10 cellular contexts compared by ENCODE assay signal in genomic region chr10:116627386-116627933, GRCh38. TPM values are rescaled to one million over a fixed set of nuclear protein-coding genes. Genes with fewer than 3 reads are reported as not detected.
DNase-seq lines count a peak whose midpoint lies in the region; ATAC-seq and TF ChIP-seq lines count a peak whose summit lies in the region.
"Had no signal": no experiment of that assay in that cellular context is flagged by ENCODE, and none has a peak within 500 bp of the region (broad histone marks: within the 10 kb centered on the region; RNA-seq: fewer than 3 reads in every experiment).

No MANE protein-coding gene starts in this region.

- no peak overlapping the region for H2BK15ac ChIP-seq in H9 (ENCODE audit: low read depth, low read length)

- intact Hi-C loops in CD14-positive monocyte (cut with micrococcal nuclease) = no loop called here

- H3K27me3 ChIP-seq in H9 (ENCODE audit: insufficient read depth, low read length) = no peaks in the 10 kb centered on the region
- peaks cover 15% of the 10 kb centered on the region for H3K27me3 ChIP-seq in iPS-20b (ENCODE audit: insufficient read depth, low read length)

- H3K23me2 ChIP-seq in H9 (ENCODE audit: insufficient read length, low read depth, low read length, poor library complexity, severe bottlenecking) = no peaks in the 10 kb centered on the region

- peak; percentile 15 for ATAC-seq in stimulated activated naive CD8-positive, alpha-beta T cell treated with anti-CD3 and anti-CD28 coated beads, Interleukin-15, Interleukin-2, amounts not matched to agents 100 U/mL and 50 U/mL, for 24 hours
- ATAC-seq in GM19467 (IDR thresholded peaks at IDR 0.05; ENCODE audit: unreplicated experiment) (no peak), GM18909 (IDR thresholded peaks at IDR 0.05; ENCODE audit: poor library complexity, unreplicated experiment) (no peak), HG02623 (IDR thresholded peaks at IDR 0.05; ENCODE audit: unreplicated experiment) (no peak)

- no CpG with 5 or more reads among the region's 49 CpGs for WGBS in H9 (ENCODE audit: extremely low coverage, insufficient read length, low lambda C conversion rate)

- no peaks in the 10 kb centered on the region; a peak in 1 of 5 replicates for H3K9me3 Mint-ChIP-seq in H9
- H3K9me3 Mint-ChIP-seq in CD14-positive monocyte = peaks cover 0 to 5% (median 0%) of the 10 kb centered on the region in 7 donors

- peak overlapping the region; percentile 69 for H3K14ac ChIP-seq in H9 (ENCODE audit: insufficient read depth, low read length)

- H3T11ph ChIP-seq in H9 (ENCODE audit: low read length) = no peak overlapping the region

- H2AFZ ChIP-seq in H9 (ENCODE audit: low read length) = no peak overlapping the region

- H3K27ac Mint-ChIP-seq in H9 (no peak overlapping the region), CD14-positive monocyte (no peak overlapping the region)

- H4K8ac ChIP-seq in H9 (replicated peaks; ENCODE audit: insufficient read length, low read depth, low read length) = no peak overlapping the region

- no peak overlapping the region for H2BK5ac ChIP-seq in H9 (ENCODE audit: insufficient read length, low read length)

- no peak overlapping the region for H2BK20ac ChIP-seq in H9 (ENCODE audit: low read depth, low read length, poor library complexity, severe bottlenecking)

- TF ChIP-seq CTCF in H9 (conservative IDR thresholded peaks at IDR 0.05) (peak; percentile 72), CD14-positive monocyte (IDR thresholded peaks at IDR 0.05) (no peak)

- peaks cover 5% of the 10 kb centered on the region for H4K20me1 ChIP-seq in H9 (ENCODE audit: control insufficient read depth, insufficient read depth, insufficient read length)

- H3K36me3 Mint-ChIP-seq in H9 (ENCODE audit: insufficient read depth in 1 of 3, low read depth in 3 of 3) (no peaks in the 10 kb centered on the region), CD14-positive monocyte (no peaks in the 10 kb centered on the region)

- H3K4me3 Mint-ChIP-seq in H9 = peak overlapping the region; percentile 41 to 62; a peak in 3 of 5 replicates
- H3K4me3 Mint-ChIP-seq in CD14-positive monocyte = no peak overlapping the region

- H3K4me1 ChIP-seq in H9 (ENCODE audit: insufficient read depth, low read length) (no peaks in the 10 kb centered on the region), iPS-20b (ENCODE audit: insufficient read depth, low read length) (no peaks in the 10 kb centered on the region; the same call in 1 of the 2 replicates)

- no peak overlapping the region for H3K18ac ChIP-seq in H9 (ENCODE audit: insufficient read length, low read depth, low read length)

- H3K27ac ChIP-seq in H9 (ENCODE audit: insufficient read length, low read depth, low read length) (no peak overlapping the region), iPS-20b (ENCODE audit: low read length) (no peak overlapping the region)

- no peak overlapping the region for H2BK120ac ChIP-seq in H9 (ENCODE audit: low read depth, low read length, poor library complexity, severe bottlenecking)

- H3K4me2 ChIP-seq in H9 (ENCODE audit: insufficient read depth, insufficient read length, low read length) = peak overlapping the region; percentile 10

- DNase-seq in H9 (peak; percentile 83), astrocyte of the hippocampus (ENCODE audit: low read depth, low spot score) (peak; percentile 58), CD14-positive monocyte (ENCODE audit: low spot score) (no peak)
- DNase-seq in stimulated activated naive CD8-positive, alpha-beta T cell treated with anti-CD3 and anti-CD28 coated beads, Interleukin-15, Interleukin-2, amounts not matched to agents 100 U/mL and 50 U/mL, for 24 hours = no peak
- DNase-seq: activated CD4-positive, alpha-beta T cell treated with anti-CD3 and anti-CD28 coated beads for 1 hour had no signal

- H3K79me2 ChIP-seq in H9 (ENCODE audit: insufficient read depth, low read length) = no peaks in the 10 kb centered on the region

- H3K4me1 Mint-ChIP-seq in H9 (peaks cover 3 to 4% of the 10 kb centered on the region in 2 experiments; a peak in 3 of 4 replicates), CD14-positive monocyte (no peaks in the 10 kb centered on the region)

- H4K91ac ChIP-seq in H9 (ENCODE audit: insufficient read length, low read depth, low read length) = no peak overlapping the region

- no peak overlapping the region for H4K5ac ChIP-seq in H9 (ENCODE audit: insufficient read length, low read depth, low read length)

- no peak overlapping the region for H2BK12ac ChIP-seq in H9 (ENCODE audit: insufficient read length, low read depth, low read length)

- H2AK5ac ChIP-seq in H9 (ENCODE audit: insufficient read length, low read length) = no peak overlapping the region

- no peaks in the 10 kb centered on the region for H3K36me3 ChIP-seq in iPS-20b (ENCODE audit: insufficient read depth, low read depth, low read length)

- H3K56ac ChIP-seq in H9 (ENCODE audit: insufficient read length, low read depth, low read length) = no peak overlapping the region

- H3K4me3 ChIP-seq in iPS-20b (ENCODE audit: low read length) = peak overlapping the region; percentile 66; the same call in 1 of the 2 replicates

- H3K9ac ChIP-seq in H9 (ENCODE audit: extremely low read depth, insufficient read length, low read length) = no peak overlapping the region
- H3K9ac ChIP-seq in iPS-20b (ENCODE audit: low read depth, low read length) = peak overlapping the region; percentile 56; the same call in 1 of the 2 replicates

- H3K23ac ChIP-seq in H9 (ENCODE audit: insufficient read length, low read depth, low read length) = no peak overlapping the region

- H3K27me3 Mint-ChIP-seq in H9 (ENCODE audit: low read depth) (peaks cover 27% of the 10 kb centered on the region), CD14-positive monocyte (ENCODE audit: low read depth in 3 of 3) (peaks cover 13 to 34% (median 18%) of the 10 kb centered on the region in 3 donors)

- H3K4ac ChIP-seq in H9 (ENCODE audit: low read depth, low read length) = no peak overlapping the region

- H3K9me3 ChIP-seq in H9 (ENCODE audit: control insufficient read depth, low read depth, low read length) (no peaks in the 10 kb centered on the region), iPS-20b (ENCODE audit: insufficient read depth, low read depth, low read length) (no peaks in the 10 kb centered on the region)

- H3K79me1 ChIP-seq in H9 (ENCODE audit: insufficient read depth, low read depth, low read length, poor library complexity, severe bottlenecking) = no peaks in the 10 kb centered on the region

RNA-seq across cellular contexts. Expression of gene PNLIPRP2, which starts 6.7 kb away (rescaled TPM):
- total RNA-seq in H9 (2021) = 0.24 and 0.26 TPM in 2 replicates
- not detected for polyA plus RNA-seq in CD14-positive monocyte
- total RNA-seq: endothelial cell of umbilical vein had no signal
- polyA plus RNA-seq: endothelial cell of umbilical vein had no signal

RNA-seq across cellular contexts. Expression of gene PNLIPRP1, which starts 36.7 kb away (rescaled TPM):
- total RNA-seq in H9 (2021) = not detected in 2 replicates
- polyA plus RNA-seq in CD14-positive monocyte = not detected
- total RNA-seq: endothelial cell of umbilical vein had no signal
- polyA plus RNA-seq: endothelial cell of umbilical vein had no signal

Comparison
In these comparisons a context has a peak if more than half of its experiments do, and no peak if none do; other contexts are left out.
1. DNase-seq: peak in H9 (single experiment) and astrocyte of the hippocampus (single experiment); none in stimulated activated naive CD8-positive, alpha-beta T cell treated with anti-CD3 and anti-CD28 coated beads, Interleukin-15, Interleukin-2, amounts not matched to agents 100 U/mL and 50 U/mL, for 24 hours (single experiment) and CD14-positive monocyte (single experiment).
2. H3K4me3 Mint-ChIP-seq: peak in H9 (2 of 2); none in CD14-positive monocyte (0 of 2).